8 cellular contexts compared by ENCODE assay signal in the genomic region with DNA sequence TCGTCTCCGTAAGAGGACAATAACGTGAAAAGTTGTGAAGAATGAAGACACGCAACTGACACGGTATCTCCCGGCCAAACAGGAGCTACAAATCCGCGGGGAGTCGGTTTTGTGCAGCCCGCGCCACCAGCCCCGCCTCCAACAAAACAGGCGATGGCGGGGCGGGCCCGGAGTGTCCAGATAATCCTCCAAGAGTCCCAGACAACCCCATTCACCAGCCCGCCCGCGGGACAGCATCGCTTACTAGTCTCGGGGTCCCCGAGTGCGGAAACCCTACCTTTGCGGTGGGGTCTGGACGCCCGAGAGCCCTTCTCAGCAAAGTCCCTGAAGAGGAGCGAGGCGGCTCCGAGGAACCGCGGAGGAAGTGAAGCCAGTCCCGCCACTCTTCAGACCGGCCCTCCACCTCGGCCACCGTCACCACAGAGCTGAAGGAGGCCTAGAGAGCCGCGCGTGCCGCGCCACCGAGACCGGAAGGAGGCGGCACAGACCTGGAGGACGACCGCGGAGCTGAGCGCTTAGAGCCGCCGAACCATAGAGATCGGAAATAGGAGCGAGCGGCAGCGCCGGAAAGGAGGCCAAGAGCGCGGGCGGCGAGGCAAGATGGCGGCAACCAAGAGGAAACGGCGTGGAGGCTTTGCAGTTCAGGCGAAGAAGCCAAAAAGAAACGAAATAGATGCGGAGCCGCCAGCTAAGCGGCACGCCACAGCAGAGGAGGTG. TPM values are rescaled to one million over a fixed set of nuclear protein-coding genes. Genes with fewer than 3 reads are reported as not detected.
DNase-seq lines count a peak whose midpoint lies in the region; ATAC-seq and TF ChIP-seq lines count a peak whose summit lies in the region.

TSS of gene BRIX1 (plus strand) at position 573 of the 717 bp plus-strand sequence. CDS start at position 601, 28 bp downstream.
A gene with protein sequence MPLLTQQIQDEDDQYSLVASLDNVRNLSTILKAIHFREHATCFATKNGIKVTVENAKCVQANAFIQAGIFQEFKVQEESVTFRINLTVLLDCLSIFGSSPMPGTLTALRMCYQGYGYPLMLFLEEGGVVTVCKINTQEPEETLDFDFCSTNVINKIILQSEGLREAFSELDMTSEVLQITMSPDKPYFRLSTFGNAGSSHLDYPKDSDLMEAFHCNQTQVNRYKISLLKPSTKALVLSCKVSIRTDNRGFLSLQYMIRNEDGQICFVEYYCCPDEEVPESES (minus strand): TSS at position 366 of the 717 bp plus-strand sequence. CDS start 612 bp downstream, outside the sequence.

- CTCF ChIA-PET in activated CD8-positive, alpha-beta T cell treated with anti-CD3 and anti-CD28 coated beads, Interleukin-2, amount 10 ng/mL, durations not matched to agents 7 days and 5 days (lab: Charles Lee), result interaction anchor here (1.0 to 4.2 kb wide), 9 partner anchors 8 to 429 kb away, joined by 3 to 29 read pairs (median 5); partner anchors contain the start of genes DNAJC21 and TTC23L

- peaks cover 27% of the 10 kb centered on the region for H3K4me1 ChIP-seq in lower lobe of right lung

- TF ChIP-seq CTCF in GM20000 (IDR thresholded peaks at IDR 0.05; ENCODE audit: extremely low read depth, missing control alignments) (no peak), lower lobe of right lung (IDR thresholded peaks at IDR 0.05) (peak; percentile 34)

- no peak within 1 kb of the TSS for H3K4me3 Mint-ChIP-seq in activated CD8-positive, alpha-beta T cell treated with anti-CD3 and anti-CD28 coated beads, Interleukin-2, amount 10 ng/mL, durations not matched to agents 7 days and 5 days

- no peaks in the 10 kb centered on the region for H3K9me3 Mint-ChIP-seq in activated CD8-positive, alpha-beta T cell treated with anti-CD3 and anti-CD28 coated beads, Interleukin-2, amount 10 ng/mL, durations not matched to agents 7 days and 5 days (ENCODE audit: insufficient read depth)

- intact Hi-C loops in lower lobe of right lung (cut with DNase I), result no loop called here

- no peaks in the 10 kb centered on the region for H3K27me3 Mint-ChIP-seq in activated CD8-positive, alpha-beta T cell treated with anti-CD3 and anti-CD28 coated beads, Interleukin-2, amount 10 ng/mL, durations not matched to agents 7 days and 5 days (ENCODE audit: low read depth)

- no peaks in the 10 kb centered on the region for H3K9me3 ChIP-seq in lower lobe of right lung

- H3K27ac ChIP-seq in lower lobe of right lung, result peak within 1 kb of the TSS; percentile 92

- H3K36me3 Mint-ChIP-seq in activated CD8-positive, alpha-beta T cell treated with anti-CD3 and anti-CD28 coated beads, Interleukin-2, amount 10 ng/mL, durations not matched to agents 7 days and 5 days (ENCODE audit: low read depth), result peaks cover 38% of the 10 kb centered on the region

- H3K4me1 Mint-ChIP-seq in activated CD8-positive, alpha-beta T cell treated with anti-CD3 and anti-CD28 coated beads, Interleukin-2, amount 10 ng/mL, durations not matched to agents 7 days and 5 days (ENCODE audit: low read depth), result peaks cover 40% of the 10 kb centered on the region

- H3K36me3 ChIP-seq in lower lobe of right lung, result peaks cover 51% of the 10 kb centered on the region

- H3K27ac Mint-ChIP-seq in activated CD8-positive, alpha-beta T cell treated with anti-CD3 and anti-CD28 coated beads, Interleukin-2, amount 10 ng/mL, durations not matched to agents 7 days and 5 days, result no peak within 1 kb of the TSS

- peak; percentile 97 for ATAC-seq in activated CD8-positive, alpha-beta T cell treated with anti-CD3 and anti-CD28 coated beads, Interleukin-2, amount 10 ng/mL, durations not matched to agents 7 days and 5 days
- ATAC-seq in lower lobe of right lung, result peak; percentile 100

- H3K27me3 ChIP-seq in lower lobe of right lung (ENCODE audit: low read depth), result no peaks in the 10 kb centered on the region

- POLR2A ChIA-PET in activated CD8-positive, alpha-beta T cell treated with anti-CD3 and anti-CD28 coated beads, Interleukin-2, amount 10 ng/mL, durations not matched to agents 7 days and 5 days (lab: Charles Lee), result interaction anchor here (1.0 to 4.7 kb wide), 7 partner anchors 8 to 415 kb away, joined by 3 to 72 read pairs (median 5); partner anchors contain the start of genes DNAJC21 and TTC23L

- peak within 1 kb of the TSS; percentile 99 for H3K4me3 ChIP-seq in lower lobe of right lung

- DNase-seq in COLO668 (lab: John Stamatoyannopoulos, UW; ENCODE audit: unreplicated experiment), result peak; percentile 99
- peak; percentile 87 for DNase-seq in GM20000 (ENCODE audit: low spot score)
- peak; percentile 95 for DNase-seq in HS-5 (ENCODE audit: low read depth)
- DNase-seq in NK-92 (lab: John Stamatoyannopoulos, UW; ENCODE audit: unreplicated experiment), result peak; percentile 56
- DNase-seq in activated CD8-positive, alpha-beta T cell treated with anti-CD3 and anti-CD28 coated beads, Interleukin-2, amount 10 ng/mL, durations not matched to agents 7 days and 5 days, result peak; percentile 96
- DNase-seq in effector CD4-positive, alpha-beta T cell, result peak; percentile 91
- peak; percentile 99 for DNase-seq in lower lobe of right lung
- DNase-seq in stimulated activated CD4-positive, alpha-beta T cell treated with anti-CD3 and anti-CD28 coated beads, TNF-alpha, amount 100 ng/mL, for 24 hours (ENCODE audit: low read depth in 3 of 3), result peak; percentile 87 to 93 (median 90)

RNA-seq across cellular contexts. Expression of gene BRIX1, which starts in this region (rescaled TPM):
- total RNA-seq in activated CD8-positive, alpha-beta T cell treated with anti-CD3 and anti-CD28 coated beads, Interleukin-2, amount 10 ng/mL, durations not matched to agents 7 days and 5 days, result 10 to 100 TPM; 41.6 to 46.4 TPM
- total RNA-seq in lower lobe of right lung, result 17.6 TPM

RNA-seq across cellular contexts. Expression of the second gene that starts in this region (rescaled TPM):
- 10 to 100 TPM; 29.7 to 32.4 TPM for total RNA-seq in activated CD8-positive, alpha-beta T cell treated with anti-CD3 and anti-CD28 coated beads, Interleukin-2, amount 10 ng/mL, durations not matched to agents 7 days and 5 days
- total RNA-seq in lower lobe of right lung, result 25.6 TPM

Comparison
In these comparisons a context has a peak if more than half of its experiments do, and no peak if none do; other contexts are left out.
1. Peak in every context shown above with its lines: DNase-seq, ATAC-seq, H3K4me3 ChIP-seq and H3K27ac ChIP-seq.